In genomic region chr1:156108057-156108456, GRCh38 we compare ENCODE assay signal across 14 cellular contexts. TPM values are rescaled to one million over a fixed set of nuclear protein-coding genes. Genes with fewer than 3 reads are reported as not detected.
DNase-seq lines count a peak whose midpoint lies in the region; ATAC-seq and TF ChIP-seq lines count a peak whose summit lies in the region.
"Had no signal": no experiment of that assay in that cellular context is flagged by ENCODE, and none has a peak within 500 bp of the region (broad histone marks: within the 10 kb centered on the region; RNA-seq: fewer than 3 reads in every experiment).

No MANE protein-coding gene starts in this region.

- no peak for ATAC-seq in HG03175 (IDR thresholded peaks at IDR 0.05; ENCODE audit: unreplicated experiment)
- ATAC-seq: left lung had no signal

- TF ChIP-seq EP300 in ovary (IDR thresholded peaks at IDR 0.05), result no peak

- 80 to 86% (median 81%) methylated on average over 3 of the region's 3 CpGs for WGBS in ovary, 3 donors

- H3K4me3 ChIP-seq in CD4-positive, alpha-beta memory T cell (ENCODE audit: low read length in 2 of 2), result no peak overlapping the region
- H3K4me3 ChIP-seq in ovary, result no peak overlapping the region

- TF ChIP-seq POLR2A in ovary (IDR thresholded peaks at IDR 0.05), result no peak

- no peaks in the 10 kb centered on the region for H3K9me3 Mint-ChIP-seq in CD4-positive, alpha-beta memory T cell
- H3K9me3 Mint-ChIP-seq in activated T-helper 1 cell treated with anti-CD3 and anti-CD28 coated beads, Interleukin-12 subunit alpha, Interleukin-12 subunit beta, Interleukin-2, Interleukin-4 antibody, amounts not matched to agents 30 ng/mL and 10 ng/mL and 1 ng/mL, durations not matched to agents 14 hours and 24 hours and 36 hours, result no peaks in the 10 kb centered on the region

- no peak for TF ChIP-seq CTCF in ovary (IDR thresholded peaks at IDR 0.05)

- H3K27ac Mint-ChIP-seq in CD4-positive, alpha-beta memory T cell, result peak overlapping the region; percentile 90 to 100 (median 100)
- H3K27ac Mint-ChIP-seq in activated T-helper 1 cell treated with anti-CD3 and anti-CD28 coated beads, Interleukin-12 subunit alpha, Interleukin-12 subunit beta, Interleukin-2, Interleukin-4 antibody, amounts not matched to agents 30 ng/mL and 10 ng/mL and 1 ng/mL, durations not matched to agents 14 hours and 24 hours and 36 hours, result peak overlapping the region; percentile 59

- DNase-seq in CD4-positive, alpha-beta memory T cell, result no peak
- DNase-seq in activated T-helper 1 cell treated with anti-CD3 and anti-CD28 coated beads, Interleukin-12 subunit alpha, Interleukin-12 subunit beta, Interleukin-2, Interleukin-4 antibody, amounts not matched to agents 30 ng/mL and 10 ng/mL and 1 ng/mL, durations not matched to agents 14 hours and 24 hours and 36 hours (ENCODE audit: low spot score), result no peak
- DNase-seq in ovary, result no peak
- no peak for DNase-seq in stimulated activated CD4-positive, alpha-beta T cell treated with anti-CD3 and anti-CD28 coated beads, Interleukin-4, amount 100 ng/mL, for 1 hour
- DNase-seq in stimulated activated CD4-positive, alpha-beta T cell treated with anti-CD3 and anti-CD28 coated beads, Interleukin-4, amount 100 ng/mL, for 4 hours, result no peak
- DNase-seq: activated CD4-positive, CD25-positive, alpha-beta regulatory T cell; activated naive CD4-positive, alpha-beta T cell; dermis blood vessel endothelial cell; foreskin melanocyte; left lung; stimulated activated CD4-positive, alpha-beta T cell treated with anti-CD3 and anti-CD28 coated beads, Interleukin-2, amount 100 ng/mL, for 48 hours had no signal

- no peaks in the 10 kb centered on the region for H3K36me3 ChIP-seq in CD4-positive, alpha-beta memory T cell (ENCODE audit: insufficient read depth, low read length)
- H3K36me3 ChIP-seq in ovary, result no peaks in the 10 kb centered on the region
- H3K36me3 ChIP-seq: left lung had no signal

- peaks cover 0 to 4% of the 10 kb centered on the region in 2 donors for H3K36me3 Mint-ChIP-seq in CD4-positive, alpha-beta memory T cell
- H3K36me3 Mint-ChIP-seq in activated T-helper 1 cell treated with anti-CD3 and anti-CD28 coated beads, Interleukin-12 subunit alpha, Interleukin-12 subunit beta, Interleukin-2, Interleukin-4 antibody, amounts not matched to agents 30 ng/mL and 10 ng/mL and 1 ng/mL, durations not matched to agents 14 hours and 24 hours and 36 hours (ENCODE audit: low read depth), result peaks cover 2% of the 10 kb centered on the region

- peak overlapping the region; percentile 94 for H3K27ac ChIP-seq in CD4-positive, alpha-beta memory T cell (ENCODE audit: low read depth, low read length)
- H3K27ac ChIP-seq in ovary, result peak overlapping the region; percentile 90 to 96

- peaks cover 42% of the 10 kb centered on the region for H3K4me1 ChIP-seq in CD4-positive, alpha-beta memory T cell (ENCODE audit: insufficient read depth, low read length)
- H3K4me1 ChIP-seq in ovary (ENCODE audit: insufficient read depth), result peaks cover 31% of the 10 kb centered on the region

- H3K9me3 ChIP-seq in CD4-positive, alpha-beta memory T cell (ENCODE audit: control insufficient read depth in 1 of 2, low read length in 2 of 2), result no peaks in the 10 kb centered on the region
- no peaks in the 10 kb centered on the region for H3K9me3 ChIP-seq in ovary
- H3K9me3 ChIP-seq: left lung had no signal

- H3K4me3 Mint-ChIP-seq in CD4-positive, alpha-beta memory T cell, result no peak overlapping the region
- no peak overlapping the region for H3K4me3 Mint-ChIP-seq in activated T-helper 1 cell treated with anti-CD3 and anti-CD28 coated beads, Interleukin-12 subunit alpha, Interleukin-12 subunit beta, Interleukin-2, Interleukin-4 antibody, amounts not matched to agents 30 ng/mL and 10 ng/mL and 1 ng/mL, durations not matched to agents 14 hours and 24 hours and 36 hours

- POLR2A ChIA-PET in CD4-positive, alpha-beta memory T cell (lab: Charles Lee; ENCODE audit: partially characterized antibody), result interaction anchor here (4.3 to 19.7 kb wide), 2 partner anchors 11 to 14 kb away, joined by 25 to 527 read pairs; partner anchors contain the start of gene LMNA

- H3K27me3 Mint-ChIP-seq in CD4-positive, alpha-beta memory T cell, result no peaks in the 10 kb centered on the region
- peaks cover 30% of the 10 kb centered on the region for H3K27me3 Mint-ChIP-seq in activated T-helper 1 cell treated with anti-CD3 and anti-CD28 coated beads, Interleukin-12 subunit alpha, Interleukin-12 subunit beta, Interleukin-2, Interleukin-4 antibody, amounts not matched to agents 30 ng/mL and 10 ng/mL and 1 ng/mL, durations not matched to agents 14 hours and 24 hours and 36 hours (ENCODE audit: insufficient read depth)

- H3K4me1 Mint-ChIP-seq in CD4-positive, alpha-beta memory T cell, result peaks cover 23 to 58% (median 40%) of the 10 kb centered on the region in 4 donors
- H3K4me1 Mint-ChIP-seq in activated T-helper 1 cell treated with anti-CD3 and anti-CD28 coated beads, Interleukin-12 subunit alpha, Interleukin-12 subunit beta, Interleukin-2, Interleukin-4 antibody, amounts not matched to agents 30 ng/mL and 10 ng/mL and 1 ng/mL, durations not matched to agents 14 hours and 24 hours and 36 hours (ENCODE audit: low read depth), result peaks cover 42% of the 10 kb centered on the region

- intact Hi-C loops in CD4-positive, alpha-beta memory T cell (cut with micrococcal nuclease), result no loop called here
- intact Hi-C loops in activated T-helper 1 cell treated with anti-CD3 and anti-CD28 coated beads, Interleukin-12 subunit alpha, Interleukin-12 subunit beta, Interleukin-2, Interleukin-4 antibody, amounts not matched to agents 30 ng/mL and 10 ng/mL and 1 ng/mL, durations not matched to agents 14 hours and 24 hours and 36 hours (cut with micrococcal nuclease), result no loop called here
- intact Hi-C loops in ovary (cut with DNase I), result no loop called here

- H3K27me3 ChIP-seq in CD4-positive, alpha-beta memory T cell (ENCODE audit: insufficient read depth, low read length), result no peaks in the 10 kb centered on the region
- no peaks in the 10 kb centered on the region for H3K27me3 ChIP-seq in ovary

- CTCF ChIA-PET in CD4-positive, alpha-beta memory T cell (lab: Charles Lee; ENCODE audit: partially characterized antibody), result interaction anchor here (1.3 to 2.6 kb wide), 4 partner anchors 9 to 21 kb away, joined by 3 to 30 read pairs (median 18); no protein-coding TSS in a partner anchor

RNA-seq across cellular contexts. Expression of gene LMNA, which starts 6.5 kb away (rescaled TPM):
- 10 to 100 TPM; 29.7 to 33.8 TPM for total RNA-seq in CD4-positive, alpha-beta memory T cell
- polyA plus RNA-seq in CD4-positive, alpha-beta memory T cell, result 10 to 100 TPM; 19.1 to 47.1 TPM
- 80.1 and 84.1 TPM in 2 replicates for total RNA-seq in activated T-helper 1 cell treated with anti-CD3 and anti-CD28 coated beads, Interleukin-12 subunit alpha, Interleukin-12 subunit beta, Interleukin-2, Interleukin-4 antibody, amounts not matched to agents 30 ng/mL and 10 ng/mL and 1 ng/mL, durations not matched to agents 14 hours and 24 hours and 36 hours
- 100 to 1,000 TPM; 197 to 609 (median 377) TPM for total RNA-seq in ovary
- polyA plus RNA-seq in ovary, result 100 to 1,000 TPM in 1 of 2 donors, 10 to 100 TPM in 1; 50.1 to 157 TPM

RNA-seq across cellular contexts. Expression of gene MEX3A, which starts 25.8 kb away (rescaled TPM):
- not detected for total RNA-seq in CD4-positive, alpha-beta memory T cell
- polyA plus RNA-seq in CD4-positive, alpha-beta memory T cell, result not detected
- total RNA-seq in activated T-helper 1 cell treated with anti-CD3 and anti-CD28 coated beads, Interleukin-12 subunit alpha, Interleukin-12 subunit beta, Interleukin-2, Interleukin-4 antibody, amounts not matched to agents 30 ng/mL and 10 ng/mL and 1 ng/mL, durations not matched to agents 14 hours and 24 hours and 36 hours, result 0.27 and 0.41 TPM in 2 replicates
- total RNA-seq in ovary, result 10 to 100 TPM in 4 of 7 donors, 1 to 10 TPM in 3; 3.5 to 12.4 (median 10.2) TPM
- polyA plus RNA-seq in ovary, result 1 to 10 TPM; 5.6 to 6.6 TPM

RNA-seq across cellular contexts. Expression of gene SEMA4A, which starts 45.3 kb away (rescaled TPM):
- 1 to 10 TPM; 1.2 TPM for total RNA-seq in CD4-positive, alpha-beta memory T cell
- polyA plus RNA-seq in CD4-positive, alpha-beta memory T cell, result 1 to 10 TPM in 1 of 2 donors, under 1 TPM in 1; 0.88 to 1.3 TPM
- total RNA-seq in activated T-helper 1 cell treated with anti-CD3 and anti-CD28 coated beads, Interleukin-12 subunit alpha, Interleukin-12 subunit beta, Interleukin-2, Interleukin-4 antibody, amounts not matched to agents 30 ng/mL and 10 ng/mL and 1 ng/mL, durations not matched to agents 14 hours and 24 hours and 36 hours, result 8.8 and 9.0 TPM in 2 replicates
- 1 to 10 TPM; 2.7 to 9.0 (median 5.5) TPM for total RNA-seq in ovary
- polyA plus RNA-seq in ovary, result 1 to 10 TPM; 2.1 to 2.8 TPM

RNA-seq across cellular contexts. Expression of gene RAB25, which starts 47.1 kb away (rescaled TPM):
- total RNA-seq in CD4-positive, alpha-beta memory T cell, result 1 to 10 TPM in 1 of 2 experiments, under 1 TPM in 1; 0.53 to 1.5 TPM
- 1 to 10 TPM; 5.9 to 6.6 TPM for polyA plus RNA-seq in CD4-positive, alpha-beta memory T cell
- 0.18 TPM in 1 of 2 replicates, not detected in the other for total RNA-seq in activated T-helper 1 cell treated with anti-CD3 and anti-CD28 coated beads, Interleukin-12 subunit alpha, Interleukin-12 subunit beta, Interleukin-2, Interleukin-4 antibody, amounts not matched to agents 30 ng/mL and 10 ng/mL and 1 ng/mL, durations not matched to agents 14 hours and 24 hours and 36 hours
- total RNA-seq in ovary, result 10 to 100 TPM in 1 of 7 donors, 1 to 10 TPM in 4, under 1 TPM in 2; 0.45 to 38.6 (median 3.5) TPM
- under 1 TPM in 1 of 2 donors, not detected in 1; 0.28 TPM for polyA plus RNA-seq in ovary
- total RNA-seq: dermis blood vessel endothelial cell, NCI-H460, temporal lobe had no signal

RNA-seq across cellular contexts. Expression of gene LAMTOR2, which starts 53.5 kb away (rescaled TPM):
- total RNA-seq in CD4-positive, alpha-beta memory T cell, result 10 to 100 TPM; 33.0 to 35.5 TPM
- polyA plus RNA-seq in CD4-positive, alpha-beta memory T cell, result 100 to 1,000 TPM; 136 to 151 TPM
- total RNA-seq in activated T-helper 1 cell treated with anti-CD3 and anti-CD28 coated beads, Interleukin-12 subunit alpha, Interleukin-12 subunit beta, Interleukin-2, Interleukin-4 antibody, amounts not matched to agents 30 ng/mL and 10 ng/mL and 1 ng/mL, durations not matched to agents 14 hours and 24 hours and 36 hours, result 66.8 and 67.1 TPM in 2 replicates
- 10 to 100 TPM; 20.1 to 66.1 (median 24.9) TPM for total RNA-seq in ovary
- 10 to 100 TPM; 20.1 to 41.2 TPM for polyA plus RNA-seq in ovary
